In genomic region chr6:156948807-156949206, GRCh38 we compare ENCODE assay signal across 12 cellular contexts.
DNase-seq lines count a peak whose midpoint lies in the region; ATAC-seq and TF ChIP-seq lines count a peak whose summit lies in the region.
"Had no signal": no experiment of that assay in that cellular context is flagged by ENCODE, and none has a peak within 500 bp of the region (broad histone marks: within the 10 kb centered on the region; RNA-seq: fewer than 3 reads in every experiment).

No MANE protein-coding gene starts in this region.

- no peak overlapping the region for H3K27ac ChIP-seq in lower lobe of right lung

- no peaks in the 10 kb centered on the region for H3K9me3 ChIP-seq in lower lobe of right lung
- H3K9me3 ChIP-seq: MG63 had no signal

- CTCF ChIA-PET in activated CD4-positive, alpha-beta memory T cell treated with anti-CD3 and anti-CD28 coated beads, Interleukin-2, amount 10 ng/mL, durations not matched to agents 7 days and 5 days (lab: Charles Lee) = no interaction called here

- no peaks in the 10 kb centered on the region for H3K9me3 Mint-ChIP-seq in activated CD4-positive, alpha-beta memory T cell treated with anti-CD3 and anti-CD28 coated beads, Interleukin-2, amount 10 ng/mL, durations not matched to agents 7 days and 5 days
- H3K9me3 Mint-ChIP-seq: CD8-positive, alpha-beta T cell had no signal

- no peak overlapping the region for H3K27ac Mint-ChIP-seq in activated CD4-positive, alpha-beta memory T cell treated with anti-CD3 and anti-CD28 coated beads, Interleukin-2, amount 10 ng/mL, durations not matched to agents 7 days and 5 days
- H3K27ac Mint-ChIP-seq: CD8-positive, alpha-beta T cell had no signal

- H3K4me1 ChIP-seq in lower lobe of right lung = peaks cover 45% of the 10 kb centered on the region

- H3K4me1 Mint-ChIP-seq in activated CD4-positive, alpha-beta memory T cell treated with anti-CD3 and anti-CD28 coated beads, Interleukin-2, amount 10 ng/mL, durations not matched to agents 7 days and 5 days = peaks cover 19% of the 10 kb centered on the region

- H3K36me3 Mint-ChIP-seq in activated CD4-positive, alpha-beta memory T cell treated with anti-CD3 and anti-CD28 coated beads, Interleukin-2, amount 10 ng/mL, durations not matched to agents 7 days and 5 days (ENCODE audit: low read depth) = no peaks in the 10 kb centered on the region
- H3K36me3 Mint-ChIP-seq: CD8-positive, alpha-beta T cell had no signal

- H3K36me3 ChIP-seq in lower lobe of right lung = no peaks in the 10 kb centered on the region
- H3K36me3 ChIP-seq: MG63 had no signal

- intact Hi-C loops in lower lobe of right lung (cut with DNase I) = no loop called here

- POLR2A ChIA-PET in activated CD4-positive, alpha-beta memory T cell treated with anti-CD3 and anti-CD28 coated beads, Interleukin-2, amount 10 ng/mL, durations not matched to agents 7 days and 5 days (lab: Charles Lee) = interaction anchor here (1.3 kb wide), 1 partner anchor 72 kb away, joined by 3 read pairs; no protein-coding TSS in a partner anchor

- no peak overlapping the region for H3K4me3 ChIP-seq in lower lobe of right lung
- H3K4me3 ChIP-seq: MG63 had no signal

- no peaks in the 10 kb centered on the region for H3K27me3 Mint-ChIP-seq in activated CD4-positive, alpha-beta memory T cell treated with anti-CD3 and anti-CD28 coated beads, Interleukin-2, amount 10 ng/mL, durations not matched to agents 7 days and 5 days

- ATAC-seq in lower lobe of right lung = peak; percentile 38 to 76
- no peak for ATAC-seq in GM21737 (IDR thresholded peaks at IDR 0.05; ENCODE audit: unreplicated experiment)
- ATAC-seq: CD8-positive, alpha-beta T cell had no signal

- DNase-seq in AG08396 (ENCODE audit: low spot score) (peak; percentile 33), HS-27A (ENCODE audit: low read depth) (peak; percentile 43), astrocyte of the hippocampus (ENCODE audit: low read depth, low spot score) (peak; percentile 75), lower lobe of right lung (no peak), amygdala (lab: John Stamatoyannopoulos, UW) (no peak)
- DNase-seq in activated CD4-positive, alpha-beta memory T cell treated with anti-CD3 and anti-CD28 coated beads, Interleukin-2, amount 10 ng/mL, durations not matched to agents 7 days and 5 days = no peak
- DNase-seq in stimulated activated CD4-positive, alpha-beta T cell treated with anti-CD3 and anti-CD28 coated beads, Interleukin-4, amount 100 ng/mL, for 4 hours = no peak
- DNase-seq: activated CD4-positive, alpha-beta T cell treated with anti-CD3 and anti-CD28 coated beads for 48 hours; CD8-positive, alpha-beta T cell; kidney had no signal

- TF ChIP-seq CTCF in lower lobe of right lung (IDR thresholded peaks at IDR 0.05) = no peak

- no peak overlapping the region for H3K4me3 Mint-ChIP-seq in activated CD4-positive, alpha-beta memory T cell treated with anti-CD3 and anti-CD28 coated beads, Interleukin-2, amount 10 ng/mL, durations not matched to agents 7 days and 5 days
- H3K4me3 Mint-ChIP-seq: CD8-positive, alpha-beta T cell had no signal

- H3K27me3 ChIP-seq in lower lobe of right lung (ENCODE audit: low read depth) = no peaks in the 10 kb centered on the region
- H3K27me3 ChIP-seq: MG63 had no signal

Comparison
In these comparisons a context has a peak if more than half of its experiments do, and no peak if none do; other contexts are left out.
1. DNase-seq: peak in AG08396 (single experiment), HS-27A (single experiment) and astrocyte of the hippocampus (single experiment); none in lower lobe of right lung (single experiment), activated CD4-positive, alpha-beta memory T cell treated with anti-CD3 and anti-CD28 coated beads, Interleukin-2, amount 10 ng/mL, durations not matched to agents 7 days and 5 days (single experiment), stimulated activated CD4-positive, alpha-beta T cell treated with anti-CD3 and anti-CD28 coated beads, Interleukin-4, amount 100 ng/mL, for 4 hours (0 of 2) and amygdala (0 of 56).